1 cellular context compared by ENCODE assay signal in the genomic region with DNA sequence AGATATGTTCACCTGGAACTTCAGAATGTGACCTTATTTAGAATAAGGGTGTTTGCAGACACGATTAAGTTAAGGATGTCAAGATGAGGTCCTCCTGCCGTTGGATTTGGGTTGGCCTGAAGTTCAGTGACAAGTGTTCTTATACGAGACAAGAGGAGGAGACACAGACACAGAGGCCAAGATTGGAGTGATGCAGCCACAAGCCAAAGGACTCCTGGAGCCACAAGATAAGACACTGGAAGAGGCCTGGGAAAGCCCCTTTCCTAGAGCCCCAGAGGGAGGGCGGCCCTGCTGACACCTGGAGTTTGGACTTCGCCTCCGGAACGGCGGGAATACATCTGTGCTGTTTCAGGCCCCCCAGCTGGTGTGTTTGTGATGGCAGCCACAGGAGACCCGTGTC.
TF ChIP-seq lines count a peak whose summit lies in the region.

No MANE protein-coding gene starts in this region.

TF ChIP-seq in HepG2, 621 proteins besides CTCF, POLR2A, EP300 and RAD21:
- TF ChIP-seq POLR2AphosphoS2 (IDR thresholded peaks at IDR 0.05; ENCODE audit: low read depth, low read length) (no peak), ARID2 (CRISPR knock-in tag; IDR thresholded peaks at IDR 0.05; ENCODE audit: borderline replicate concordance) (no peak), TRIM24 (CRISPR knock-in tag; IDR thresholded peaks at IDR 0.05) (no peak), TEAD3 (CRISPR knock-in tag; optimal IDR thresholded peaks at IDR 0.05; ENCODE audit: borderline replicate concordance) (no peak), GABPB1 (CRISPR knock-in tag; IDR thresholded peaks at IDR 0.05) (no peak), NR1H2 (CRISPR knock-in tag; IDR thresholded peaks at IDR 0.05; ENCODE audit: borderline replicate concordance, low read depth) (no peak), NCOA1 (CRISPR knock-in tag; IDR thresholded peaks at IDR 0.05) (no peak), HNF4A (CRISPR knock-in tag; IDR thresholded peaks at IDR 0.05) (peak; percentile 17; the same call in 1 of the 2 replicates), ZKSCAN5 (CRISPR knock-in tag; IDR thresholded peaks at IDR 0.05) (no peak), ZNF883 (CRISPR knock-in tag; IDR thresholded peaks at IDR 0.05; ENCODE audit: not compliant biosample characterization) (no peak), NFKB2 (CRISPR knock-in tag; IDR thresholded peaks at IDR 0.05; ENCODE audit: borderline replicate concordance) (no peak), SALL2 (CRISPR knock-in tag; IDR thresholded peaks at IDR 0.05) (no peak)
- TF ChIP-seq, protein P1, sequence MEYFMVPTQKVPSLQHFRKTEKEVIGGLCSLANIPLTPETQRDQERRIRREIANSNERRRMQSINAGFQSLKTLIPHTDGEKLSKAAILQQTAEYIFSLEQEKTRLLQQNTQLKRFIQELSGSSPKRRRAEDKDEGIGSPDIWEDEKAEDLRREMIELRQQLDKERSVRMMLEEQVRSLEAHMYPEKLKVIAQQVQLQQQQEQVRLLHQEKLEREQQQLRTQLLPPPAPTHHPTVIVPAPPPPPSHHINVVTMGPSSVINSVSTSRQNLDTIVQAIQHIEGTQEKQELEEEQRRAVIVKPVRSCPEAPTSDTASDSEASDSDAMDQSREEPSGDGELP (IDR thresholded peaks at IDR 0.05; ENCODE audit: borderline replicate concordance, low read depth), result peak; percentile 19; the same call in 1 of the 2 replicates
- TF ChIP-seq, protein P2, sequence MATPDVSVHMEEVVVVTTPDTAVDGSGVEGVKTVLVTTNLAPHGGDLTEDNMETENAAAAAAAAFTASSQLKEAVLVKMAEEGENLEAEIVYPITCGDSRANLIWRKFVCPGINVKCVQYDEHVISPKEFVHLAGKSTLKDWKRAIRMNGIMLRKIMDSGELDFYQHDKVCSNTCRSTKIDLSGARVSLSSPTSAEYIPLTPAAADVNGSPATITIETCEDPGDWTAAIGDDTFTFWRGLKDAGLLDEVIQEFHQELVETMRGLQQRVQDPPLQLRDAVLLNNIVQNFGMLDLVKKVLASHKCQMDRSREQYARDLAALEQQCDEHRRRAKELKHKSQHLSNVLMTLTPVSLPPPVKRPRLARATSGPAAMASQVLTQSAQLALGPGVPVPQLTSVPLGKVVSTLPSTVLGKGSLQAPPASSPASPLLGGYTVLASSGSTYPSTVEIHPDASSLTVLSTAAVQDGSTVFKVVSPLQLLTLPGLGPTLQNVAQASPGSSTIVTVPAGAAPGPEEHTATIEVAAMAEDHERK (CRISPR knock-in tag; IDR thresholded peaks at IDR 0.05; ENCODE audit: low read depth), result no peak
- TF ChIP-seq, protein P3, sequence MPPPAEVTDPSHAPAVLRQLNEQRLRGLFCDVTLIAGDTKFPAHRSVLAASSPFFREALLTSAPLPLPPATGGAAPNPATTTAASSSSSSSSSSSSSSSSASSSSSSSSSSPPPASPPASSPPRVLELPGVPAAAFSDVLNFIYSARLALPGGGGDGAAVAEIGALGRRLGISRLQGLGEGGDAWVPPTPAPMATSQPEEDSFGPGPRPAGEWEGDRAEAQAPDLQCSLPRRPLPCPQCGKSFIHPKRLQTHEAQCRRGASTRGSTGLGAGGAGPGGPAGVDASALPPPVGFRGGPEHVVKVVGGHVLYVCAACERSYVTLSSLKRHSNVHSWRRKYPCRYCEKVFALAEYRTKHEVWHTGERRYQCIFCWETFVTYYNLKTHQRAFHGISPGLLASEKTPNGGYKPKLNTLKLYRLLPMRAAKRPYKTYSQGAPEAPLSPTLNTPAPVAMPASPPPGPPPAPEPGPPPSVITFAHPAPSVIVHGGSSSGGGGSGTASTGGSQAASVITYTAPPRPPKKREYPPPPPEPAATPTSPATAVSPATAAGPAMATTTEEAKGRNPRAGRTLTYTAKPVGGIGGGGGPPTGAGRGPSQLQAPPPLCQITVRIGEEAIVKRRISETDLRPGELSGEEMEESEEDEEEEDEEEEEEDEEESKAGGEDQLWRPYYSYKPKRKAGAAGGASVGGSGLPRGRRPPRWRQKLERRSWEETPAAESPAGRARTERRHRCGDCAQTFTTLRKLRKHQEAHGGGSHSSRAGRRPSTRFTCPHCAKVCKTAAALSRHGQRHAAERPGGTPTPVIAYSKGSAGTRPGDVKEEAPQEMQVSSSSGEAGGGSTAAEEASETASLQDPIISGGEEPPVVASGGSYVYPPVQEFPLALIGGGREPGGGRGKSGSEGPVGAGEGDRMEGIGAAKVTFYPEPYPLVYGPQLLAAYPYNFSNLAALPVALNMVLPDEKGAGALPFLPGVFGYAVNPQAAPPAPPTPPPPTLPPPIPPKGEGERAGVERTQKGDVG (CRISPR knock-in tag; IDR thresholded peaks at IDR 0.05; ENCODE audit: borderline replicate concordance), result no peak
